ENCODE assay signal across 12 cellular contexts in the genomic region with DNA sequence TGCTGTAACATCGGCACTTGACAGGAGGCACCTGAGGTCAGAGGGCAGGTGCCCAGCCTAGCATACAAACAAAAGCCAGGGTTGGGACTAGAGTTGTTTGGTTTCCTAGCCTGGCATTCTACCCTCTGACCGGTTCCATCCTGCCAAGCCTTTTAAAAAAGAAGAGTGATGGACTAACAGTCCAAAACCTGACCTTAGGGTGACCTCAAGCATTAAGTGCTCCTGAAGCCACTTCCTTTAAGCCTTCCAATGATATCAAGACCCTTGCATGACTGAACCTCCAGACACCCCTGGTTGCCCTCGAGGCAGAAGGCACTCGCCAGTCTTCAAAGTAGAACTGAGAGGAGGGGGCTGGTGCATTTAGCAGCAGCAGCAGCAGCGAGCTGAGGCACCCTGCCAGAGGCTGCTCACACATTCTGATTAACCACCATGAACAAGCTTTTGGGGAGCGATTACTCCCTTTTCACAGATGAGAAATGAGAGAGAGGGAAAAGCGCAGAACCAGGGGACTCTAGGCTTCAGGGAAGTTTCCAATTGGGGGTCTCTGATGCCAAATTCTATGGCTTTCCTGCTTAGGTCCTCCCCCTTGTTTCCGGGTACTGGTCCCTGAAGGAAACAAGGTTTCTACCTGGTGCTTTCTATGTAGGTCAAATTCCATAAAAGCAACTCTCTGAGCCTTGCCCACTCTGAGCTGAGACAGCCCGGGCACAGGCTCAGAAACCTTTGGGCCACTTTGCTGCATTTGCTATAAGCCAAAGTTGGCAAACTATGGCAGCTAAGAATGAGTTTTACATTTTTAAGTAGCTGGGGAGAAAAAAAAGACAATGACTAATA. TPM values are rescaled to one million over a fixed set of nuclear protein-coding genes. Genes with fewer than 3 reads are reported as not detected.
DNase-seq lines count a peak whose midpoint lies in the region; ATAC-seq lines count a peak whose summit lies in the region.
"Had no signal": no experiment of that assay in that cellular context is flagged by ENCODE, and none has a peak within 500 bp of the region (broad histone marks: within the 10 kb centered on the region; RNA-seq: fewer than 3 reads in every experiment).

No MANE protein-coding gene starts in this region.

- intact Hi-C loops in activated CD4-positive, alpha-beta T cell treated with anti-CD3 and anti-CD28 coated beads, Interleukin-2, amount 10 ng/mL, durations not matched to agents 24 days and 14 days (cut with micrococcal nuclease) = no loop called here

- H3K36me3 ChIP-seq in esophagus (ENCODE audit: control insufficient read depth in 2 of 2, insufficient read depth in 2 of 2, low read length in 1 of 2) = peaks cover 0 to 25% of the 10 kb centered on the region in 2 donors

- peaks cover 18 to 43% of the 10 kb centered on the region in 2 donors for H3K4me1 ChIP-seq in esophagus (ENCODE audit: control insufficient read depth in 2 of 2, insufficient read depth in 2 of 2, low read length in 1 of 2)

- H3K4me3 ChIP-seq in esophagus (ENCODE audit: low read depth in 1 of 2, low read length in 2 of 2) = no peak overlapping the region

- peaks cover 51% of the 10 kb centered on the region for H3K36me3 Mint-ChIP-seq in activated CD4-positive, alpha-beta T cell treated with anti-CD3 and anti-CD28 coated beads, Interleukin-2, amount 10 ng/mL, durations not matched to agents 24 days and 14 days (ENCODE audit: low read depth)
- peaks cover 20% of the 10 kb centered on the region for H3K36me3 Mint-ChIP-seq in T-cell
- H3K36me3 Mint-ChIP-seq in stimulated activated memory B cell treated with anti-CD40 and anti-IgM and Interleukin-4, amounts not matched to agents 10 μg/mL and 1 μg/mL and 100 μg/mL, for 72 hours = peaks cover 37% of the 10 kb centered on the region

- H3K9me3 Mint-ChIP-seq in activated CD4-positive, alpha-beta T cell treated with anti-CD3 and anti-CD28 coated beads, Interleukin-2, amount 10 ng/mL, durations not matched to agents 24 days and 14 days = no peaks in the 10 kb centered on the region
- H3K9me3 Mint-ChIP-seq in T-cell = no peaks in the 10 kb centered on the region
- H3K9me3 Mint-ChIP-seq in stimulated activated memory B cell treated with anti-CD40 and anti-IgM and Interleukin-4, amounts not matched to agents 10 μg/mL and 1 μg/mL and 100 μg/mL, for 72 hours = no peaks in the 10 kb centered on the region

- ATAC-seq in T-cell (replicated peaks in 1 of 4) = no peak
- no peak for ATAC-seq in stimulated activated memory B cell treated with anti-CD40 and anti-IgM and Interleukin-4, amounts not matched to agents 10 μg/mL and 1 μg/mL and 100 μg/mL, for 72 hours
- ATAC-seq in GM21717 (IDR thresholded peaks at IDR 0.05; ENCODE audit: unreplicated experiment) = no peak

- H3K4me1 Mint-ChIP-seq in activated CD4-positive, alpha-beta T cell treated with anti-CD3 and anti-CD28 coated beads, Interleukin-2, amount 10 ng/mL, durations not matched to agents 24 days and 14 days = peaks cover 86% of the 10 kb centered on the region
- peaks cover 95 to 97% (median 96%) of the 10 kb centered on the region in 3 donors for H3K4me1 Mint-ChIP-seq in T-cell
- peaks cover 98% of the 10 kb centered on the region for H3K4me1 Mint-ChIP-seq in stimulated activated memory B cell treated with anti-CD40 and anti-IgM and Interleukin-4, amounts not matched to agents 10 μg/mL and 1 μg/mL and 100 μg/mL, for 72 hours

- 51 to 57% methylated on average over 9 of the region's 9 CpGs for WGBS in esophagus, 2 donors

- no peaks in the 10 kb centered on the region for H3K27me3 Mint-ChIP-seq in activated CD4-positive, alpha-beta T cell treated with anti-CD3 and anti-CD28 coated beads, Interleukin-2, amount 10 ng/mL, durations not matched to agents 24 days and 14 days
- H3K27me3 Mint-ChIP-seq in T-cell = no peaks in the 10 kb centered on the region
- H3K27me3 Mint-ChIP-seq in stimulated activated memory B cell treated with anti-CD40 and anti-IgM and Interleukin-4, amounts not matched to agents 10 μg/mL and 1 μg/mL and 100 μg/mL, for 72 hours = no peaks in the 10 kb centered on the region

- peak overlapping the region; percentile 72 to 77 for H3K27ac ChIP-seq in esophagus (ENCODE audit: low read depth in 2 of 2, low read length in 1 of 2)

- H3K4me3 Mint-ChIP-seq in activated CD4-positive, alpha-beta T cell treated with anti-CD3 and anti-CD28 coated beads, Interleukin-2, amount 10 ng/mL, durations not matched to agents 24 days and 14 days = peak overlapping the region; percentile 74
- peak overlapping the region in 2 of 3 donors; percentile 25 to 72 for H3K4me3 Mint-ChIP-seq in T-cell
- H3K4me3 Mint-ChIP-seq in stimulated activated memory B cell treated with anti-CD40 and anti-IgM and Interleukin-4, amounts not matched to agents 10 μg/mL and 1 μg/mL and 100 μg/mL, for 72 hours = peak overlapping the region; percentile 74

- no peak for DNase-seq in activated CD4-positive, alpha-beta T cell treated with anti-CD3 and anti-CD28 coated beads, Interleukin-2, amount 10 ng/mL, durations not matched to agents 24 days and 14 days
- DNase-seq in activated CD4-positive, alpha-beta T cell treated with anti-CD3 and anti-CD28 coated beads for 4 hours = no peak
- DNase-seq in T-cell = no peak
- no peak for DNase-seq in HuH-7.5 (ENCODE audit: low spot score)
- DNase-seq in cerebellar cortex (ENCODE audit: low spot score) = no peak
- DNase-seq: activated CD8-positive, alpha-beta memory T cell treated with anti-CD3 and anti-CD28 coated beads, Interleukin-2, amount 50 U/mL, for 48 hours; C1 segment of cervical spinal cord; MM.1S; stimulated activated CD4-positive, alpha-beta T cell treated with anti-CD3 and anti-CD28 coated beads, Interleukin-1b, Interleukin-23, amount 100 ng/mL, for 48 hours had no signal

- no peaks in the 10 kb centered on the region for H3K9me3 ChIP-seq in esophagus (ENCODE audit: control insufficient read depth in 2 of 2, insufficient read depth in 1 of 2, low read depth in 1 of 2, low read length in 1 of 2)

- CTCF ChIA-PET in T-cell (lab: Charles Lee) = interaction anchor here (0.6 to 1.0 kb wide), 3 partner anchors 22 to 222 kb away, joined by 3 read pairs; a partner anchor contains a TSS

- POLR2A ChIA-PET in T-cell (lab: Charles Lee) = interaction anchor here in 1 of 2 donors (0.7 to 0.8 kb wide), 3 partner anchors 12 to 182 kb away, joined by 3 to 7 read pairs (median 5); a partner anchor contains a TSS

- H3K27me3 ChIP-seq in esophagus (ENCODE audit: control insufficient read depth in 1 of 2, insufficient read depth in 2 of 2, low read length in 2 of 2) = no peaks in the 10 kb centered on the region

- peak overlapping the region; percentile 83 for H3K27ac Mint-ChIP-seq in activated CD4-positive, alpha-beta T cell treated with anti-CD3 and anti-CD28 coated beads, Interleukin-2, amount 10 ng/mL, durations not matched to agents 24 days and 14 days
- H3K27ac Mint-ChIP-seq in T-cell = peak overlapping the region; percentile 89
- H3K27ac Mint-ChIP-seq in stimulated activated memory B cell treated with anti-CD40 and anti-IgM and Interleukin-4, amounts not matched to agents 10 μg/mL and 1 μg/mL and 100 μg/mL, for 72 hours = peak overlapping the region; percentile 99

RNA-seq across cellular contexts. Expression of a gene that starts 9.1 kb away (rescaled TPM):
- total RNA-seq in activated CD4-positive, alpha-beta T cell treated with anti-CD3 and anti-CD28 coated beads, Interleukin-2, amount 10 ng/mL, durations not matched to agents 24 days and 14 days = 135 and 144 TPM in 2 replicates
- 10 to 100 TPM; 72.0 to 91.7 (median 83.9) TPM for total RNA-seq in T-cell
- polyA plus RNA-seq in esophagus = 100 to 1,000 TPM in 1 of 2 donors, 10 to 100 TPM in 1; 70.3 to 115 TPM
